Comparison of ENCODE assay signal across 8 cellular contexts in the genomic region with DNA sequence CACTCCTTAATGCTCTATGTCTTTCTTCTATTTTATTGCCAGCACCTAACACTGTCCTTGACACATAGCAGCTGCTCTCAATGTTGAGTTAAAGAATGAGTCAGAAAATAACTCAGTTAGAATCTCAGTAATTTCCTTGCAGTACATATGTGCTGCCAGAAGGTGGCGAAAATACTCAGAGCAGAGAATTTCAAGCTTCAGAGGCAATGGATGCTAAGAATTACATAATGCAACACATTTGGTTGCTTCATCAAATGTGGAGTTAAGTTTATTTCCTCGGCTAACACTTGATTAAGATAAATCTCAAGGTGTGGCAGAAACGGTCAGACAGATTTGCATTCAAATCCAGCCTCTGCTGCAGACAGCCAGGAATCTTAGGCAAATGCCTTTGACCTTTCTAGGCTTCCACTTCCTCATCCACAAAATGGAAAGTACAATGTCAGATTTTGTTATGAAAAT.
DNase-seq lines count a peak whose midpoint lies in the region; ATAC-seq and TF ChIP-seq lines count a peak whose summit lies in the region.

No MANE protein-coding gene starts in this region.

- H3K9me3 ChIP-seq in DOHH2 (ENCODE audit: control insufficient read depth, insufficient read depth, low read length): no peaks in the 10 kb centered on the region

- H3K4me3 ChIP-seq in DOHH2 (ENCODE audit: low read length) (peak overlapping the region; percentile 19; the same call in 1 of the 2 replicates), fibroblast of villous mesenchyme (ENCODE audit: low read depth, low read length) (no peak overlapping the region)

- no peaks in the 10 kb centered on the region for H3K9me2 ChIP-seq in DOHH2 (replicated peaks; ENCODE audit: control insufficient read depth, low read length)

- H3K4me3 Mint-ChIP-seq in activated CD8-positive, alpha-beta T cell treated with anti-CD3 and anti-CD28 coated beads, Interleukin-2, amount 10 ng/mL, durations not matched to agents 7 days and 5 days: no peak overlapping the region

- no peaks in the 10 kb centered on the region for H3K9me3 Mint-ChIP-seq in activated CD8-positive, alpha-beta T cell treated with anti-CD3 and anti-CD28 coated beads, Interleukin-2, amount 10 ng/mL, durations not matched to agents 7 days and 5 days (ENCODE audit: insufficient read depth)

- no peak overlapping the region for H3K27ac Mint-ChIP-seq in activated CD8-positive, alpha-beta T cell treated with anti-CD3 and anti-CD28 coated beads, Interleukin-2, amount 10 ng/mL, durations not matched to agents 7 days and 5 days

- H3K36me3 Mint-ChIP-seq in activated CD8-positive, alpha-beta T cell treated with anti-CD3 and anti-CD28 coated beads, Interleukin-2, amount 10 ng/mL, durations not matched to agents 7 days and 5 days (ENCODE audit: low read depth): no peaks in the 10 kb centered on the region

- H3K27ac ChIP-seq in DOHH2 (ENCODE audit: low read depth, low read length): no peak overlapping the region

- H3K27me3 ChIP-seq in DOHH2 (ENCODE audit: control insufficient read depth, low read length): no peaks in the 10 kb centered on the region

- peak overlapping the region; percentile 45 for H3K4me2 ChIP-seq in DOHH2 (ENCODE audit: low read length)

- H3F3A ChIP-seq in DOHH2 (ENCODE audit: control insufficient read depth, insufficient read depth): no peaks in the 10 kb centered on the region

- peak; percentile 77 for ATAC-seq in HG03460 (IDR thresholded peaks at IDR 0.05; ENCODE audit: unreplicated experiment)
- ATAC-seq in activated CD8-positive, alpha-beta T cell treated with anti-CD3 and anti-CD28 coated beads, Interleukin-2, amount 10 ng/mL, durations not matched to agents 7 days and 5 days: peak; percentile 68

- CTCF ChIA-PET in activated CD8-positive, alpha-beta T cell treated with anti-CD3 and anti-CD28 coated beads, Interleukin-2, amount 10 ng/mL, durations not matched to agents 7 days and 5 days (lab: Charles Lee): interaction anchor here (0.7 to 7.8 kb wide), 12 partner anchors 10 to 185 kb away, joined by 3 to 119 read pairs (median 6); no protein-coding TSS in a partner anchor

- H3K36me3 ChIP-seq in DOHH2 (ENCODE audit: control insufficient read depth, low read length): no peaks in the 10 kb centered on the region

- H3K4me1 Mint-ChIP-seq in activated CD8-positive, alpha-beta T cell treated with anti-CD3 and anti-CD28 coated beads, Interleukin-2, amount 10 ng/mL, durations not matched to agents 7 days and 5 days (ENCODE audit: low read depth): peaks cover 3% of the 10 kb centered on the region

- H3K79me2 ChIP-seq in DOHH2 (ENCODE audit: control insufficient read depth, low read length): no peaks in the 10 kb centered on the region

- H4K20me1 ChIP-seq in DOHH2 (ENCODE audit: control insufficient read depth, insufficient read depth, low read depth, low read length): no peaks in the 10 kb centered on the region

- TF ChIP-seq CTCF in DOHH2 (IDR thresholded peaks at IDR 0.05; ENCODE audit: low read depth, low read length, poor library complexity, severe bottlenecking): peak; percentile 83
- TF ChIP-seq CTCF in GM20000 (IDR thresholded peaks at IDR 0.05; ENCODE audit: extremely low read depth, missing control alignments): peak; percentile 64
- TF ChIP-seq CTCF in fibroblast of villous mesenchyme (IDR thresholded peaks at IDR 0.05; ENCODE audit: insufficient read depth, low read depth, low read length): peak; percentile 90

- peak; percentile 65 for DNase-seq in GM20000 (ENCODE audit: low spot score)
- DNase-seq in NCI-H69 (lab: John Stamatoyannopoulos, UW): peak; percentile 38
- DNase-seq in activated CD8-positive, alpha-beta T cell treated with anti-CD3 and anti-CD28 coated beads, Interleukin-2, amount 10 ng/mL, durations not matched to agents 7 days and 5 days: peak; percentile 66
- peak; percentile 93 for DNase-seq in fibroblast of villous mesenchyme (ENCODE audit: low read depth)
- DNase-seq in non-pigmented ciliary epithelial cell (ENCODE audit: low read depth): peak; percentile 58
- DNase-seq in 8988T: no peak

- POLR2A ChIA-PET in activated CD8-positive, alpha-beta T cell treated with anti-CD3 and anti-CD28 coated beads, Interleukin-2, amount 10 ng/mL, durations not matched to agents 7 days and 5 days (lab: Charles Lee): no interaction called here

- H3K27me3 Mint-ChIP-seq in activated CD8-positive, alpha-beta T cell treated with anti-CD3 and anti-CD28 coated beads, Interleukin-2, amount 10 ng/mL, durations not matched to agents 7 days and 5 days (ENCODE audit: low read depth): no peaks in the 10 kb centered on the region

- peaks cover 9% of the 10 kb centered on the region for H3K4me1 ChIP-seq in DOHH2 (ENCODE audit: control insufficient read depth, low read length)
